In the genomic region with DNA sequence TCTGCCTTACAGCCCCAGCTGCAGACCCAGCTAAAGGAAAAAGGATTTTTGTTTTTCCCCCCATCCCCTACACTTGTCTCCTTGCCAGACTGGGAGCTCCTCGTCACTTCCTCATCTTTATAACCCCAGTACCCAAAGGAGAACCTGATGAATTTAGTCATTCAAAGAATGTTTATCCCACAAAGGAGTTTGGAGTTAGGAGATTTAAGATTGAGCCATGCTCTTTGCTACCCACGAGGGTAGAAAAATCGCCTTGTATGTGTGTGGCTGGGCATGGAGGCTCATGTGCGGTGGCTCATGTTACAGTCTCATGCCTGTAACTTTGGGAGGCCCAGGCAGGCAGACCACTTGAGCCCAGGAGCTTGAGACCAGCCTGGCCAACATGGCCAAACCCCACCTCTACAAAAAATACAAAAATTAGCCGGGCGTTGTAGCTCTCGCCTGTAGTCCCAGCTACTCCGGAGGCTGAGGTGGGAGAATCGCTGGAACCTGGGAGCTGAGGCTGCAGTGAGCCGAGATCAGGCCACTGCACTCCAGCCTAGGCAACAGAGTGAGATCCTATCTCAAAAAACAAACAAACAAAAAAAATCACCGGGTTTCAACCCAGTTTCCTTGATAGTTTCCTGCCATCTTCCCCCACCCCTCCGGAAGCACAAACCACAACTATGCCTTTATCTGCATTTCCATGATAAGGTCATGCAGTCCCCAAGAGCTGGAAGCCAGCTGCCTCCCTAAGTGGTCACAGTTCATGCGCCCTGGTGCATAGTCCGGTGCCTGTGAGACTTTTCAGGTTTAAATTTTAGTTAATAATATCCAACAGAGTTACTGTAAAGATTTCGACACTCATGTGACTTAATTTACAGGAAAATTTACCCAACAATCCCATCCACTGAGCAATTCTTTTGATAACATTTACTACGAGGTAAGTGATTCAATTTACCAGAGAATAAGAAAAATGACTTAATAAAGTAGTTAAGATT, we compare ENCODE assay signal across 8 cellular contexts. TPM values are rescaled to one million over a fixed set of nuclear protein-coding genes. Genes with fewer than 3 reads are reported as not detected.
A peak's percentile ranks its signal among the peaks of the same experiment; 100 is the strongest.
DNase-seq lines count a peak whose midpoint lies in the region; ATAC-seq and TF ChIP-seq lines count a peak whose summit lies in the region.

No MANE protein-coding gene starts in this region.

- in situ Hi-C loops in ACHN (cut with HindIII; ENCODE audit: low pct_ligation_motif_present, low pct_unique_long_range_greater_than_20kb, low sequenced_read_pairs), result no loop called here

- peaks cover 6% of the 10 kb centered on the region for H3K36me3 Mint-ChIP-seq in central memory CD8-positive, alpha-beta T cell (ENCODE audit: insufficient read depth)
- H3K36me3 Mint-ChIP-seq in natural killer cell treated with Interleukin-12 subunit alpha and Interleukin-12 subunit beta and Interleukin-15 and Interleukin-18, amount 100 ng/mL, for 72 hours, result no peaks in the 10 kb centered on the region

- CTCF ChIA-PET in HEK293 (lab: Yijun Ruan, JAX), result interaction anchor here (2.3 kb wide), 1 partner anchor 19 kb away, joined by 8 read pairs; no protein-coding TSS in a partner anchor

- H3K27ac ChIP-seq in HEK293 (ENCODE audit: extremely low read depth, low read depth, low read length), result peak overlapping the region; percentile 90

- no peaks in the 10 kb centered on the region; a peak in 1 of 3 replicates for H3K36me3 ChIP-seq in HEK293 (ENCODE audit: control insufficient read depth in 2 of 2, insufficient read depth in 1 of 2, low read length in 2 of 2)

- peak; percentile 18 for ATAC-seq in SK-N-SH treated with all-trans-retinoic acid at 6 μM for 48 hours
- peak; percentile 7 for ATAC-seq in central memory CD8-positive, alpha-beta T cell (replicated peaks; ENCODE audit: extremely low read depth, poor library complexity, severe bottlenecking)
- no peak for ATAC-seq in natural killer cell treated with Interleukin-12 subunit alpha and Interleukin-12 subunit beta and Interleukin-15 and Interleukin-18, amount 100 ng/mL, for 72 hours

- H3K27me3 Mint-ChIP-seq in central memory CD8-positive, alpha-beta T cell, result no peaks in the 10 kb centered on the region
- H3K27me3 Mint-ChIP-seq in natural killer cell treated with Interleukin-12 subunit alpha and Interleukin-12 subunit beta and Interleukin-15 and Interleukin-18, amount 100 ng/mL, for 72 hours, result no peaks in the 10 kb centered on the region

- H3K4me1 Mint-ChIP-seq in central memory CD8-positive, alpha-beta T cell, result peaks cover 45% of the 10 kb centered on the region
- H3K4me1 Mint-ChIP-seq in natural killer cell treated with Interleukin-12 subunit alpha and Interleukin-12 subunit beta and Interleukin-15 and Interleukin-18, amount 100 ng/mL, for 72 hours (ENCODE audit: low read depth in 2 of 2), result peaks cover 22 to 35% of the 10 kb centered on the region in 2 donors

- no peak for TF ChIP-seq CTCF in HEK293 (tag by site-specific recombination; IDR thresholded peaks at IDR 0.05)

- POLR2A ChIA-PET in HEK293 (lab: Yijun Ruan, JAX), result interaction anchor here (1.0 to 2.0 kb wide), 3 partner anchors 52 to 194 kb away, joined by 3 to 8 read pairs (median 3); a partner anchor contains a TSS

- H3K27ac Mint-ChIP-seq in central memory CD8-positive, alpha-beta T cell (ENCODE audit: low read depth), result peak overlapping the region; percentile 96
- H3K27ac Mint-ChIP-seq in natural killer cell treated with Interleukin-12 subunit alpha and Interleukin-12 subunit beta and Interleukin-15 and Interleukin-18, amount 100 ng/mL, for 72 hours, result peak overlapping the region; percentile 95 to 99

- H3K4me1 ChIP-seq in HEK293 (ENCODE audit: control insufficient read depth, insufficient read depth, low read length), result peaks cover 9% of the 10 kb centered on the region; the same call in 1 of the 2 replicates

- no peak overlapping the region for H3K4me3 ChIP-seq in HEK293 (ENCODE audit: low read depth, low read length)

- peak overlapping the region; percentile 90 for H3K4me3 Mint-ChIP-seq in central memory CD8-positive, alpha-beta T cell
- peak overlapping the region; percentile 96 for H3K4me3 Mint-ChIP-seq in natural killer cell treated with Interleukin-12 subunit alpha and Interleukin-12 subunit beta and Interleukin-15 and Interleukin-18, amount 100 ng/mL, for 72 hours

- peak in 1 of 2 donors; percentile 38 for DNase-seq in central memory CD8-positive, alpha-beta T cell (ENCODE audit: low spot score in 2 of 2)
- no peak for DNase-seq in natural killer cell treated with Interleukin-12 subunit alpha and Interleukin-12 subunit beta and Interleukin-15 and Interleukin-18, amount 100 ng/mL, for 72 hours (ENCODE audit: low spot score)
- DNase-seq in mucosa of gallbladder (ENCODE audit: low spot score) (no peak), 8988T (no peak), ACHN (no peak), NCI-H524 (lab: John Stamatoyannopoulos, UW) (no peak)

- no peaks in the 10 kb centered on the region for H3K9me3 ChIP-seq in HEK293 (ENCODE audit: control insufficient read depth, insufficient read depth, low read depth, low read length)

- H3K9me3 Mint-ChIP-seq in central memory CD8-positive, alpha-beta T cell, result no peaks in the 10 kb centered on the region
- H3K9me3 Mint-ChIP-seq in natural killer cell treated with Interleukin-12 subunit alpha and Interleukin-12 subunit beta and Interleukin-15 and Interleukin-18, amount 100 ng/mL, for 72 hours, result no peaks in the 10 kb centered on the region

TF ChIP-seq in HEK293, 187 proteins besides CTCF, POLR2A, EP300 and RAD21 (continues in another document):
- TF ChIP-seq ZNF785 (tag by site-specific recombination; IDR thresholded peaks at IDR 0.05), result no peak
- no peak for TF ChIP-seq HOXA7 (CRISPR knock-in tag; IDR thresholded peaks at IDR 0.05; ENCODE audit: borderline replicate concordance)
- TF ChIP-seq, protein P1, sequence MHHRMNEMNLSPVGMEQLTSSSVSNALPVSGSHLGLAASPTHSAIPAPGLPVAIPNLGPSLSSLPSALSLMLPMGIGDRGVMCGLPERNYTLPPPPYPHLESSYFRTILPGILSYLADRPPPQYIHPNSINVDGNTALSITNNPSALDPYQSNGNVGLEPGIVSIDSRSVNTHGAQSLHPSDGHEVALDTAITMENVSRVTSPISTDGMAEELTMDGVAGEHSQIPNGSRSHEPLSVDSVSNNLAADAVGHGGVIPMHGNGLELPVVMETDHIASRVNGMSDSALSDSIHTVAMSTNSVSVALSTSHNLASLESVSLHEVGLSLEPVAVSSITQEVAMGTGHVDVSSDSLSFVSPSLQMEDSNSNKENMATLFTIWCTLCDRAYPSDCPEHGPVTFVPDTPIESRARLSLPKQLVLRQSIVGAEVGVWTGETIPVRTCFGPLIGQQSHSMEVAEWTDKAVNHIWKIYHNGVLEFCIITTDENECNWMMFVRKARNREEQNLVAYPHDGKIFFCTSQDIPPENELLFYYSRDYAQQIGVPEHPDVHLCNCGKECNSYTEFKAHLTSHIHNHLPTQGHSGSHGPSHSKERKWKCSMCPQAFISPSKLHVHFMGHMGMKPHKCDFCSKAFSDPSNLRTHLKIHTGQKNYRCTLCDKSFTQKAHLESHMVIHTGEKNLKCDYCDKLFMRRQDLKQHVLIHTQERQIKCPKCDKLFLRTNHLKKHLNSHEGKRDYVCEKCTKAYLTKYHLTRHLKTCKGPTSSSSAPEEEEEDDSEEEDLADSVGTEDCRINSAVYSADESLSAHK (tag by site-specific recombination; IDR thresholded peaks at IDR 0.05), result 0 out of 2 replicates have a peak, but pooled peaks have one; percentile 33

TF ChIP-seq in SK-N-SH treated with all-trans-retinoic acid at 6 μM for 48 hours, 23 proteins besides CTCF, POLR2A, EP300 and RAD21 (continues in another document):
- TF ChIP-seq, protein P2, sequence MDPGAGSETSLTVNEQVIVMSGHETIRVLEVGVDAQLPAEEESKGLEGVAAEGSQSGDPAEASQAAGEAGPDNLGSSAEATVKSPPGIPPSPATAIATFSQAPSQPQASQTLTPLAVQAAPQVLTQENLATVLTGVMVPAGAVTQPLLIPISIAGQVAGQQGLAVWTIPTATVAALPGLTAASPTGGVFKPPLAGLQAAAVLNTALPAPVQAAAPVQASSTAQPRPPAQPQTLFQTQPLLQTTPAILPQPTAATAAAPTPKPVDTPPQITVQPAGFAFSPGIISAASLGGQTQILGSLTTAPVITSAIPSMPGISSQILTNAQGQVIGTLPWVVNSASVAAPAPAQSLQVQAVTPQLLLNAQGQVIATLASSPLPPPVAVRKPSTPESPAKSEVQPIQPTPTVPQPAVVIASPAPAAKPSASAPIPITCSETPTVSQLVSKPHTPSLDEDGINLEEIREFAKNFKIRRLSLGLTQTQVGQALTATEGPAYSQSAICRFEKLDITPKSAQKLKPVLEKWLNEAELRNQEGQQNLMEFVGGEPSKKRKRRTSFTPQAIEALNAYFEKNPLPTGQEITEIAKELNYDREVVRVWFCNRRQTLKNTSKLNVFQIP (CRISPR knock-in tag; IDR thresholded peaks at IDR 0.05; ENCODE audit: borderline replicate concordance, low read depth), result no peak
- TF ChIP-seq ZC3H10 (CRISPR knock-in tag; IDR thresholded peaks at IDR 0.05) (no peak), TCF4 (CRISPR knock-in tag; IDR thresholded peaks at IDR 0.05; ENCODE audit: borderline replicate concordance) (peak; percentile 58; the same call in 1 of the 2 replicates)

RNA-seq across cellular contexts. Expression of a gene that starts 1.5 kb away (rescaled TPM):
- 10 to 100 TPM; 21.5 to 37.0 TPM for total RNA-seq in natural killer cell treated with Interleukin-12 subunit alpha and Interleukin-12 subunit beta and Interleukin-15 and Interleukin-18, amount 100 ng/mL, for 72 hours
- total RNA-seq in mucosa of gallbladder, result 32.9 TPM

RNA-seq across cellular contexts. Expression of a gene that starts 7.1 kb away (rescaled TPM):
- total RNA-seq in natural killer cell treated with Interleukin-12 subunit alpha and Interleukin-12 subunit beta and Interleukin-15 and Interleukin-18, amount 100 ng/mL, for 72 hours, result 10 to 100 TPM; 20.6 to 30.6 TPM
- 18.8 TPM for total RNA-seq in mucosa of gallbladder

RNA-seq across cellular contexts. Expression of a gene that starts 59.2 kb away (rescaled TPM):
- total RNA-seq in natural killer cell treated with Interleukin-12 subunit alpha and Interleukin-12 subunit beta and Interleukin-15 and Interleukin-18, amount 100 ng/mL, for 72 hours, result 10 to 100 TPM in 1 of 2 donors, 1 to 10 TPM in 1; 9.7 to 13.6 TPM
- total RNA-seq in mucosa of gallbladder, result 58.9 TPM

Comparison
In these comparisons a context has a peak if more than half of its experiments do, and no peak if none do; other contexts are left out.
1. ATAC-seq: peak in SK-N-SH treated with all-trans-retinoic acid at 6 μM for 48 hours (single experiment) and central memory CD8-positive, alpha-beta T cell (single experiment); none in natural killer cell treated with Interleukin-12 subunit alpha and Interleukin-12 subunit beta and Interleukin-15 and Interleukin-18, amount 100 ng/mL, for 72 hours (0 of 2).